ENCODE assay signal across 1 cellular context in the genomic region with DNA sequence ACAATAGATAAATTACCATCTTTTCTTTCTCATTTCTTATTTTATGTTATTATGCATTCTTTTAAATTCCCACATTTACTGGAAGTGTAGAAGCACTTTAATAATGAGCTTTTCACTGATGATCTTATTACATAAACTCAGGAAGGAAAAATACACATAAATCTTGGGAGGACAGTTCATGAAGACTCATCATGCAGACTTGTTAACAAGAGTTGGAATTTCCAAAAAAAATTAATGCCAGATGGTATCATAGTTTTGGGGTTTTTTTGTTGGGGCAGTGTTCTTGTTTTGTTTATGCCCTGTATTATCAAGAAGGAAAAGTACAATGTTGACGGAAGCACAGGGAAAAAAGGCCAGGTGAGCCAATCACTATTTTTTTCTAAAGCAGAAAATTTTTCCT.
TF ChIP-seq lines count a peak whose summit lies in the region.

No MANE protein-coding gene starts in this region.

TF ChIP-seq in WTC11, 78 proteins besides CTCF, POLR2A, EP300 and RAD21 (continued from another document):
- TF ChIP-seq, protein P1, sequence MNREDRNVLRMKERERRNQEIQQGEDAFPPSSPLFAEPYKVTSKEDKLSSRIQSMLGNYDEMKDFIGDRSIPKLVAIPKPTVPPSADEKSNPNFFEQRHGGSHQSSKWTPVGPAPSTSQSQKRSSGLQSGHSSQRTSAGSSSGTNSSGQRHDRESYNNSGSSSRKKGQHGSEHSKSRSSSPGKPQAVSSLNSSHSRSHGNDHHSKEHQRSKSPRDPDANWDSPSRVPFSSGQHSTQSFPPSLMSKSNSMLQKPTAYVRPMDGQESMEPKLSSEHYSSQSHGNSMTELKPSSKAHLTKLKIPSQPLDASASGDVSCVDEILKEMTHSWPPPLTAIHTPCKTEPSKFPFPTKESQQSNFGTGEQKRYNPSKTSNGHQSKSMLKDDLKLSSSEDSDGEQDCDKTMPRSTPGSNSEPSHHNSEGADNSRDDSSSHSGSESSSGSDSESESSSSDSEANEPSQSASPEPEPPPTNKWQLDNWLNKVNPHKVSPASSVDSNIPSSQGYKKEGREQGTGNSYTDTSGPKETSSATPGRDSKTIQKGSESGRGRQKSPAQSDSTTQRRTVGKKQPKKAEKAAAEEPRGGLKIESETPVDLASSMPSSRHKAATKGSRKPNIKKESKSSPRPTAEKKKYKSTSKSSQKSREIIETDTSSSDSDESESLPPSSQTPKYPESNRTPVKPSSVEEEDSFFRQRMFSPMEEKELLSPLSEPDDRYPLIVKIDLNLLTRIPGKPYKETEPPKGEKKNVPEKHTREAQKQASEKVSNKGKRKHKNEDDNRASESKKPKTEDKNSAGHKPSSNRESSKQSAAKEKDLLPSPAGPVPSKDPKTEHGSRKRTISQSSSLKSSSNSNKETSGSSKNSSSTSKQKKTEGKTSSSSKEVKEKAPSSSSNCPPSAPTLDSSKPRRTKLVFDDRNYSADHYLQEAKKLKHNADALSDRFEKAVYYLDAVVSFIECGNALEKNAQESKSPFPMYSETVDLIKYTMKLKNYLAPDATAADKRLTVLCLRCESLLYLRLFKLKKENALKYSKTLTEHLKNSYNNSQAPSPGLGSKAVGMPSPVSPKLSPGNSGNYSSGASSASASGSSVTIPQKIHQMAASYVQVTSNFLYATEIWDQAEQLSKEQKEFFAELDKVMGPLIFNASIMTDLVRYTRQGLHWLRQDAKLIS (CRISPR knock-in tag; IDR thresholded peaks at IDR 0.05; ENCODE audit: borderline replicate concordance), result no peak
- TF ChIP-seq ZNF219 (CRISPR knock-in tag; IDR thresholded peaks at IDR 0.05; ENCODE audit: borderline replicate concordance) (no peak), ZNF671 (CRISPR knock-in tag; IDR thresholded peaks at IDR 0.05) (no peak)
- TF ChIP-seq, protein P2, sequence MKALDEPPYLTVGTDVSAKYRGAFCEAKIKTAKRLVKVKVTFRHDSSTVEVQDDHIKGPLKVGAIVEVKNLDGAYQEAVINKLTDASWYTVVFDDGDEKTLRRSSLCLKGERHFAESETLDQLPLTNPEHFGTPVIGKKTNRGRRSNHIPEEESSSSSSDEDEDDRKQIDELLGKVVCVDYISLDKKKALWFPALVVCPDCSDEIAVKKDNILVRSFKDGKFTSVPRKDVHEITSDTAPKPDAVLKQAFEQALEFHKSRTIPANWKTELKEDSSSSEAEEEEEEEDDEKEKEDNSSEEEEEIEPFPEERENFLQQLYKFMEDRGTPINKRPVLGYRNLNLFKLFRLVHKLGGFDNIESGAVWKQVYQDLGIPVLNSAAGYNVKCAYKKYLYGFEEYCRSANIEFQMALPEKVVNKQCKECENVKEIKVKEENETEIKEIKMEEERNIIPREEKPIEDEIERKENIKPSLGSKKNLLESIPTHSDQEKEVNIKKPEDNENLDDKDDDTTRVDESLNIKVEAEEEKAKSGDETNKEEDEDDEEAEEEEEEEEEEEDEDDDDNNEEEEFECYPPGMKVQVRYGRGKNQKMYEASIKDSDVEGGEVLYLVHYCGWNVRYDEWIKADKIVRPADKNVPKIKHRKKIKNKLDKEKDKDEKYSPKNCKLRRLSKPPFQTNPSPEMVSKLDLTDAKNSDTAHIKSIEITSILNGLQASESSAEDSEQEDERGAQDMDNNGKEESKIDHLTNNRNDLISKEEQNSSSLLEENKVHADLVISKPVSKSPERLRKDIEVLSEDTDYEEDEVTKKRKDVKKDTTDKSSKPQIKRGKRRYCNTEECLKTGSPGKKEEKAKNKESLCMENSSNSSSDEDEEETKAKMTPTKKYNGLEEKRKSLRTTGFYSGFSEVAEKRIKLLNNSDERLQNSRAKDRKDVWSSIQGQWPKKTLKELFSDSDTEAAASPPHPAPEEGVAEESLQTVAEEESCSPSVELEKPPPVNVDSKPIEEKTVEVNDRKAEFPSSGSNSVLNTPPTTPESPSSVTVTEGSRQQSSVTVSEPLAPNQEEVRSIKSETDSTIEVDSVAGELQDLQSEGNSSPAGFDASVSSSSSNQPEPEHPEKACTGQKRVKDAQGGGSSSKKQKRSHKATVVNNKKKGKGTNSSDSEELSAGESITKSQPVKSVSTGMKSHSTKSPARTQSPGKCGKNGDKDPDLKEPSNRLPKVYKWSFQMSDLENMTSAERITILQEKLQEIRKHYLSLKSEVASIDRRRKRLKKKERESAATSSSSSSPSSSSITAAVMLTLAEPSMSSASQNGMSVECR (CRISPR knock-in tag; IDR thresholded peaks at IDR 0.05; ENCODE audit: borderline replicate concordance), result no peak
- TF ChIP-seq, protein P3, sequence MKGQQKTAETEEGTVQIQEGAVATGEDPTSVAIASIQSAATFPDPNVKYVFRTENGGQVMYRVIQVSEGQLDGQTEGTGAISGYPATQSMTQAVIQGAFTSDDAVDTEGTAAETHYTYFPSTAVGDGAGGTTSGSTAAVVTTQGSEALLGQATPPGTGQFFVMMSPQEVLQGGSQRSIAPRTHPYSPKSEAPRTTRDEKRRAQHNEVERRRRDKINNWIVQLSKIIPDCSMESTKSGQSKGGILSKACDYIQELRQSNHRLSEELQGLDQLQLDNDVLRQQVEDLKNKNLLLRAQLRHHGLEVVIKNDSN (CRISPR knock-in tag; IDR thresholded peaks at IDR 0.05), result no peak
- TF ChIP-seq, protein P4, sequence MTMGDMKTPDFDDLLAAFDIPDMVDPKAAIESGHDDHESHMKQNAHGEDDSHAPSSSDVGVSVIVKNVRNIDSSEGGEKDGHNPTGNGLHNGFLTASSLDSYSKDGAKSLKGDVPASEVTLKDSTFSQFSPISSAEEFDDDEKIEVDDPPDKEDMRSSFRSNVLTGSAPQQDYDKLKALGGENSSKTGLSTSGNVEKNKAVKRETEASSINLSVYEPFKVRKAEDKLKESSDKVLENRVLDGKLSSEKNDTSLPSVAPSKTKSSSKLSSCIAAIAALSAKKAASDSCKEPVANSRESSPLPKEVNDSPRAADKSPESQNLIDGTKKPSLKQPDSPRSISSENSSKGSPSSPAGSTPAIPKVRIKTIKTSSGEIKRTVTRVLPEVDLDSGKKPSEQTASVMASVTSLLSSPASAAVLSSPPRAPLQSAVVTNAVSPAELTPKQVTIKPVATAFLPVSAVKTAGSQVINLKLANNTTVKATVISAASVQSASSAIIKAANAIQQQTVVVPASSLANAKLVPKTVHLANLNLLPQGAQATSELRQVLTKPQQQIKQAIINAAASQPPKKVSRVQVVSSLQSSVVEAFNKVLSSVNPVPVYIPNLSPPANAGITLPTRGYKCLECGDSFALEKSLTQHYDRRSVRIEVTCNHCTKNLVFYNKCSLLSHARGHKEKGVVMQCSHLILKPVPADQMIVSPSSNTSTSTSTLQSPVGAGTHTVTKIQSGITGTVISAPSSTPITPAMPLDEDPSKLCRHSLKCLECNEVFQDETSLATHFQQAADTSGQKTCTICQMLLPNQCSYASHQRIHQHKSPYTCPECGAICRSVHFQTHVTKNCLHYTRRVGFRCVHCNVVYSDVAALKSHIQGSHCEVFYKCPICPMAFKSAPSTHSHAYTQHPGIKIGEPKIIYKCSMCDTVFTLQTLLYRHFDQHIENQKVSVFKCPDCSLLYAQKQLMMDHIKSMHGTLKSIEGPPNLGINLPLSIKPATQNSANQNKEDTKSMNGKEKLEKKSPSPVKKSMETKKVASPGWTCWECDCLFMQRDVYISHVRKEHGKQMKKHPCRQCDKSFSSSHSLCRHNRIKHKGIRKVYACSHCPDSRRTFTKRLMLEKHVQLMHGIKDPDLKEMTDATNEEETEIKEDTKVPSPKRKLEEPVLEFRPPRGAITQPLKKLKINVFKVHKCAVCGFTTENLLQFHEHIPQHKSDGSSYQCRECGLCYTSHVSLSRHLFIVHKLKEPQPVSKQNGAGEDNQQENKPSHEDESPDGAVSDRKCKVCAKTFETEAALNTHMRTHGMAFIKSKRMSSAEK (CRISPR knock-in tag; IDR thresholded peaks at IDR 0.05; ENCODE audit: borderline replicate concordance), result no peak
- TF ChIP-seq, protein P5, sequence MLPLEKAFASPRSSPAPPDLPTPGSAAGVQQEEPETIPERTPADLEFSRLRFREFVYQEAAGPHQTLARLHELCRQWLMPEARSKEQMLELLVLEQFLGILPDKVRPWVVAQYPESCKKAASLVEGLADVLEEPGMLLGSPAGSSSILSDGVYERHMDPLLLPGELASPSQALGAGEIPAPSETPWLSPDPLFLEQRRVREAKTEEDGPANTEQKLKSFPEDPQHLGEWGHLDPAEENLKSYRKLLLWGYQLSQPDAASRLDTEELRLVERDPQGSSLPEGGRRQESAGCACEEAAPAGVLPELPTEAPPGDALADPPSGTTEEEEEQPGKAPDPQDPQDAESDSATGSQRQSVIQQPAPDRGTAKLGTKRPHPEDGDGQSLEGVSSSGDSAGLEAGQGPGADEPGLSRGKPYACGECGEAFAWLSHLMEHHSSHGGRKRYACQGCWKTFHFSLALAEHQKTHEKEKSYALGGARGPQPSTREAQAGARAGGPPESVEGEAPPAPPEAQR (CRISPR knock-in tag; IDR thresholded peaks at IDR 0.05), result no peak
